10 cellular contexts compared by ENCODE assay signal in genomic region chr2:138777996-138778395, GRCh38. TPM values are rescaled to one million over a fixed set of nuclear protein-coding genes. Genes with fewer than 3 reads are reported as not detected.
A peak's percentile ranks its signal among the peaks of the same experiment; 100 is the strongest.
DNase-seq lines count a peak whose midpoint lies in the region; ATAC-seq and TF ChIP-seq lines count a peak whose summit lies in the region.
"Had no signal": no experiment of that assay in that cellular context is flagged by ENCODE, and none has a peak within 500 bp of the region (broad histone marks: within the 10 kb centered on the region; RNA-seq: fewer than 3 reads in every experiment).

No MANE protein-coding gene starts in this region.

- TF ChIP-seq CTCF in GM23338 (conservative IDR thresholded peaks at IDR 0.05; ENCODE audit: low read depth in 2 of 2) (no peak), epithelial cell of proximal tubule (conservative IDR thresholded peaks at IDR 0.05; ENCODE audit: low read depth, low read length) (no peak), nephron progenitor cell (IDR thresholded peaks at IDR 0.05) (no peak), thyroid gland (IDR thresholded peaks at IDR 0.05) (no peak)

- H3K27ac Mint-ChIP-seq in GM23338: no peak overlapping the region
- H3K27ac Mint-ChIP-seq in nephron progenitor cell: no peak overlapping the region

- H4K20me1 ChIP-seq in GM23338 (replicated peaks; ENCODE audit: insufficient read depth): no peaks in the 10 kb centered on the region

- intact Hi-C loops in thyroid gland (cut with DNase I): no loop called here

- TF ChIP-seq POLR2A in thyroid gland (IDR thresholded peaks at IDR 0.05): no peak

- DNase-seq in GM23338 (ENCODE audit: low spot score): peak; percentile 96
- DNase-seq in M059J (ENCODE audit: low read depth): peak; percentile 70
- DNase-seq in epithelial cell of proximal tubule (ENCODE audit: low read depth): peak; percentile 7
- peak; percentile 15 for DNase-seq in nephron progenitor cell
- no peak for DNase-seq in thyroid gland
- DNase-seq in NCI-H1930 (lab: John Stamatoyannopoulos, UW): no peak
- DNase-seq: amygdala, psoas muscle had no signal

- peaks cover 45% of the 10 kb centered on the region for H3K4me1 Mint-ChIP-seq in GM23338
- H3K4me1 Mint-ChIP-seq in nephron progenitor cell: peaks cover 22% of the 10 kb centered on the region

- H3K4me3 ChIP-seq in GM23338: peak overlapping the region; percentile 66
- H3K4me3 ChIP-seq in epithelial cell of proximal tubule (ENCODE audit: low read depth, low read length): no peak overlapping the region
- H3K4me3 ChIP-seq in thyroid gland (replicated peaks in 1 of 3): no peak overlapping the region
- H3K4me3 ChIP-seq: psoas muscle had no signal

- H3K36me3 Mint-ChIP-seq in GM23338 (ENCODE audit: low read depth) (no peaks in the 10 kb centered on the region), nephron progenitor cell (ENCODE audit: low read depth) (no peaks in the 10 kb centered on the region)

- ATAC-seq in GM23338 (peak; percentile 74), GM21619 (IDR thresholded peaks at IDR 0.05; ENCODE audit: unreplicated experiment) (no peak), GM19023 (IDR thresholded peaks at IDR 0.05; ENCODE audit: unreplicated experiment) (no peak)
- ATAC-seq: psoas muscle had no signal

- H3K9me3 ChIP-seq in thyroid gland: no peaks in the 10 kb centered on the region
- H3K9me3 ChIP-seq: psoas muscle had no signal

- no peak overlapping the region for H2AFZ ChIP-seq in GM23338

- H3K4me2 ChIP-seq in GM23338: peak overlapping the region; percentile 45

- H3F3A ChIP-seq in GM23338 (replicated peaks; ENCODE audit: low read depth): no peaks in the 10 kb centered on the region

- 54 to 58% methylated on average over 2 of the region's 2 CpGs for WGBS in thyroid gland, 2 donors

- H3K27ac ChIP-seq in GM23338 (ENCODE audit: low read depth) (peak overlapping the region; percentile 11; the same call in 1 of the 2 replicates), thyroid gland (no peak overlapping the region)
- H3K27ac ChIP-seq: psoas muscle had no signal

- H3K4me3 Mint-ChIP-seq in GM23338: peak overlapping the region; percentile 81
- peak overlapping the region; percentile 84 for H3K4me3 Mint-ChIP-seq in nephron progenitor cell

- H3K27me3 Mint-ChIP-seq in GM23338 (ENCODE audit: insufficient read depth, low read depth, poor library complexity) (peaks cover 41% of the 10 kb centered on the region), nephron progenitor cell (ENCODE audit: low read depth, poor library complexity) (peaks cover 51% of the 10 kb centered on the region)

- H3K27me3 ChIP-seq in GM23338 (ENCODE audit: insufficient read depth) (peaks cover 42% of the 10 kb centered on the region), thyroid gland (peaks cover 7% of the 10 kb centered on the region)

- peaks cover 58% of the 10 kb centered on the region for H3K4me1 ChIP-seq in GM23338 (ENCODE audit: insufficient read depth)
- peaks cover 0 to 5% of the 10 kb centered on the region in 2 donors for H3K4me1 ChIP-seq in thyroid gland

- H3K9me2 ChIP-seq in GM23338 (ENCODE audit: insufficient read depth): no peaks in the 10 kb centered on the region

- no peaks in the 10 kb centered on the region for H3K9me3 Mint-ChIP-seq in GM23338
- no peaks in the 10 kb centered on the region for H3K9me3 Mint-ChIP-seq in nephron progenitor cell

- H3K79me2 ChIP-seq in GM23338 (replicated peaks; ENCODE audit: insufficient read depth): peaks cover 50% of the 10 kb centered on the region

- H3K36me3 ChIP-seq in GM23338 (ENCODE audit: insufficient read depth): no peaks in the 10 kb centered on the region
- H3K36me3 ChIP-seq in thyroid gland: no peaks in the 10 kb centered on the region

TF ChIP-seq in GM23338, 12 proteins besides CTCF, POLR2A, EP300 and RAD21:
- TF ChIP-seq NANOG (IDR thresholded peaks at IDR 0.05; ENCODE audit: borderline replicate concordance) (peak; percentile 88), ZNF331 (CRISPR knock-in tag; IDR thresholded peaks at IDR 0.05; ENCODE audit: low read depth) (no peak), EZH2 (IDR thresholded peaks at IDR 0.05; ENCODE audit: low read depth, unreplicated experiment) (no peak), ZNF462 (CRISPR knock-in tag; IDR thresholded peaks at IDR 0.05) (no peak), REST (IDR thresholded peaks at IDR 0.05; ENCODE audit: unreplicated experiment) (no peak)

RNA-seq across cellular contexts. Expression of gene NXPH2, which starts 2.2 kb away (rescaled TPM):
- 2.9 and 8.3 TPM in 2 replicates for total RNA-seq in GM23338 (2014; rRNA removed; shearing (Covaris generic))
- 2.7 and 4.3 TPM in 2 replicates for polyA plus RNA-seq in GM23338 (2016; fragmentation: Nextera tagmentation; extraction: Ambion mirVana)
- total RNA-seq in M059J (2014; rRNA removed; shearing (Covaris generic)): not detected in 2 replicates
- total RNA-seq in epithelial cell of proximal tubule (0.12 and 2.0 TPM in 2 replicates), thyroid gland (not detected)
- total RNA-seq: psoas muscle had no signal

Comparison
In these comparisons a context has a peak if more than half of its experiments do, and no peak if none do; other contexts are left out.
1. DNase-seq: peak in GM23338 (single experiment), M059J (single experiment), epithelial cell of proximal tubule (single experiment) and nephron progenitor cell (single experiment); none in thyroid gland (0 of 2) and NCI-H1930 (0 of 2).